1 cellular context compared by ENCODE assay signal in the genomic region with DNA sequence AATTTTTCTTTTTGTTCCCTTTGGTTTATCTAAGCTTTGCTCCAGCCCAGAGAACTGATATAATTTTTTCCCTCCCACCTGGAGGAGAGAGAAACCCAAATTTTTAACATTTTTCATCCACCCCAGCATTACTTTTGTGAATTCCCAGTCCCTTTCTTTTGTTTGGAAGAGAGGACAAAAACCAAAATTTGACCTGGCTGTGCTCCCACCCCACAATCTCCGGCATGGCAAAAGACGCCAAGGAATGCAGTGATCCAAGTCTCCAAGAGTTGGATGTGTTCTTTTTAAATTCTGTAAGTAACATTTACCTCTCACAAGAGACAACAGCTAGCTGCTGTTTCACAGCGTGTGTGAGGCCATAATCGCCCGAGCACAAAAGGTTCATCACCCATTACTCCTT.
TF ChIP-seq lines count a peak whose summit lies in the region.

No MANE protein-coding gene starts in this region.

TF ChIP-seq in HepG2, 621 proteins besides CTCF, POLR2A, EP300 and RAD21:
- no peak for TF ChIP-seq DR1 (CRISPR knock-in tag; IDR thresholded peaks at IDR 0.05)
- TF ChIP-seq ZFP36L2 (CRISPR knock-in tag; IDR thresholded peaks at IDR 0.05), result no peak
